ENCODE assay signal across 2 cellular contexts in genomic region chr12:125552223-125552747, GRCh38.
TF ChIP-seq lines count a peak whose summit lies in the region.

No MANE protein-coding gene starts in this region.

TF ChIP-seq in GM23338, 12 proteins besides CTCF, POLR2A, EP300 and RAD21:
- TF ChIP-seq JUNB (IDR thresholded peaks at IDR 0.05; ENCODE audit: unreplicated experiment) (no peak), ZNF114 (CRISPR knock-in tag; IDR thresholded peaks at IDR 0.05) (no peak), STAT1 (IDR thresholded peaks at IDR 0.05; ENCODE audit: unreplicated experiment) (no peak), EZH2 (IDR thresholded peaks at IDR 0.05; ENCODE audit: low read depth, unreplicated experiment) (no peak)
TF ChIP-seq in GM23338: peak in this region for 0.

TF ChIP-seq in H1, 55 proteins besides CTCF, POLR2A, EP300 and RAD21:
- no peak for TF ChIP-seq USF2 (IDR thresholded peaks at IDR 0.05; ENCODE audit: low read length)
- TF ChIP-seq MAFK (IDR thresholded peaks at IDR 0.05; ENCODE audit: low read depth, low read length), result no peak
- TF ChIP-seq CEBPB (IDR thresholded peaks at IDR 0.05; ENCODE audit: low read depth, low read length), result peak; percentile 29; the same call in 1 of the 2 replicates
- TF ChIP-seq SIX5 (IDR thresholded peaks at IDR 0.05; ENCODE audit: low read depth, low read length), result no peak
